Comparison of ENCODE assay signal across 17 cellular contexts in genomic region chr17:7114875-7115614, GRCh38. TPM values are rescaled to one million over a fixed set of nuclear protein-coding genes. Genes with fewer than 3 reads are reported as not detected.
DNase-seq lines count a peak whose midpoint lies in the region; ATAC-seq and TF ChIP-seq lines count a peak whose summit lies in the region.
"Had no signal": no experiment of that assay in that cellular context is flagged by ENCODE, and none has a peak within 500 bp of the region (broad histone marks: within the 10 kb centered on the region; RNA-seq: fewer than 3 reads in every experiment).

No MANE protein-coding gene starts in this region.

- DNase-seq in Right ventricle myocardium inferior (ENCODE audit: missing footprints): no peak
- DNase-seq in cardiac septum (ENCODE audit: low spot score): no peak
- no peak for DNase-seq in lower lobe of right lung
- DNase-seq in aorta: peak in 1 of 2 donors; percentile 57
- no peak for DNase-seq in NCI-H2171 (lab: John Stamatoyannopoulos, UW)
- DNase-seq: activated CD4-positive, alpha-beta T cell treated with anti-CD3 and anti-CD28 coated beads for 48 hours; activated T-cell treated with anti-CD3 and anti-CD28 coated beads, Interleukin-2, amount 50 U/mL, for 4 hours; kidney glomerular epithelial cell; NCI-H146; NCI-H446 treated with DMSO at 0.1 percent for 48 hours had no signal

- H3K9me3 ChIP-seq in lower lobe of right lung: no peaks in the 10 kb centered on the region
- peaks cover 4% of the 10 kb centered on the region for H3K9me3 ChIP-seq in aorta (ENCODE audit: control insufficient read depth, low read length)

- no peak overlapping the region for H3K4me3 ChIP-seq in lower lobe of right lung
- no peak overlapping the region for H3K4me3 ChIP-seq in aorta (ENCODE audit: low read length in 2 of 2)

- 66% methylated on average over 19 of the region's 19 CpGs for WGBS in aorta, 2 donors

- ATAC-seq in Right ventricle myocardium inferior (peak; percentile 68), lower lobe of right lung (peak; percentile 49 to 58), aorta (ENCODE audit: low FRiP score) (peak; percentile 17), GM18517 (IDR thresholded peaks at IDR 0.05; ENCODE audit: unreplicated experiment) (no peak), HG03342 (IDR thresholded peaks at IDR 0.05; ENCODE audit: unreplicated experiment) (no peak)
- ATAC-seq: activated T-cell treated with anti-CD3 and anti-CD28 coated beads, Interleukin-2, amount 50 U/mL, for 4 hours; stimulated activated effector memory CD8-positive, alpha-beta T cell treated with anti-CD3 and anti-CD28 coated beads, Interleukin-12 subunit alpha, Interleukin-12 subunit beta, amount 100 ng/mL, for 72 hours had no signal

- intact Hi-C loops in Right ventricle myocardium inferior (cut with DNase I): no loop called here
- intact Hi-C loops in cardiac septum (cut with DNase I): no loop called here
- intact Hi-C loops in lower lobe of right lung (cut with DNase I): no loop called here
- intact Hi-C loops in aorta (cut with DNase I): no loop called here

- peaks cover 4% of the 10 kb centered on the region for H3K27me3 ChIP-seq in lower lobe of right lung (ENCODE audit: low read depth)
- H3K27me3 ChIP-seq in aorta (ENCODE audit: control insufficient read depth in 1 of 2, insufficient read depth in 2 of 2, low read length in 1 of 2): peaks cover 0 to 2% of the 10 kb centered on the region in 2 donors

- H3K27ac ChIP-seq in angular gyrus (ENCODE audit: low read depth, low read length) (peak overlapping the region; percentile 51), lower lobe of right lung (no peak overlapping the region), aorta (ENCODE audit: low read depth in 1 of 2, low read length in 2 of 2) (no peak overlapping the region)
- H3K27ac ChIP-seq: epithelial cell of prostate had no signal

- H3K4me1 ChIP-seq in lower lobe of right lung (peaks cover 3% of the 10 kb centered on the region), aorta (ENCODE audit: control insufficient read depth in 1 of 2, insufficient read depth in 2 of 2, low read length in 2 of 2) (no peaks in the 10 kb centered on the region)

- no peak for TF ChIP-seq CTCF in lower lobe of right lung (IDR thresholded peaks at IDR 0.05)

- H3K36me3 ChIP-seq in lower lobe of right lung (no peaks in the 10 kb centered on the region), aorta (ENCODE audit: control insufficient read depth in 1 of 2, insufficient read depth in 2 of 2, low read length in 1 of 2) (no peaks in the 10 kb centered on the region)

RNA-seq across cellular contexts. Expression of gene ASGR2, which starts 0.4 kb away (rescaled TPM):
- total RNA-seq in Right ventricle myocardium inferior (0.46 TPM), cardiac septum (0.24 TPM), lower lobe of right lung (1.3 TPM), aorta (1 to 10 TPM in 1 of 2 donors, under 1 TPM in 1; 0.75 to 1.6 TPM)
- polyA plus RNA-seq in aorta: under 1 TPM in 1 of 2 donors, not detected in 1; 0.15 TPM
- total RNA-seq: T-helper 1 cell treated with Interleukin-12 subunit alpha and Interleukin-12 subunit beta and Interleukin-4 antibody, amounts not matched to agents 30 ng/mL and 1 ng/mL, for 36 hours had no signal
- polyA plus RNA-seq: neural cell had no signal

RNA-seq across cellular contexts. Expression of gene CLEC10A, which starts 35.0 kb away (rescaled TPM):
- total RNA-seq in Right ventricle myocardium inferior: 5.4 TPM
- total RNA-seq in cardiac septum: 3.0 TPM
- 7.7 TPM for total RNA-seq in lower lobe of right lung
- total RNA-seq in aorta: 10 to 100 TPM in 1 of 2 donors, 1 to 10 TPM in 1; 7.7 to 29.1 TPM
- 1 to 10 TPM; 1.9 to 2.4 TPM for polyA plus RNA-seq in aorta
- total RNA-seq: activated T-cell treated with anti-CD3 and anti-CD28 coated beads, Interleukin-2, amount 50 U/mL, for 4 hours; T-helper 1 cell treated with Interleukin-12 subunit alpha and Interleukin-12 subunit beta and Interleukin-4 antibody, amounts not matched to agents 30 ng/mL and 1 ng/mL, for 36 hours had no signal
- polyA plus RNA-seq: neural cell had no signal

Comparison
In these comparisons a context has a peak if more than half of its experiments do, and no peak if none do; other contexts are left out.
1. ATAC-seq: peak in Right ventricle myocardium inferior (single experiment), lower lobe of right lung (2 of 2) and aorta (single experiment); none in GM18517 (single experiment) and HG03342 (single experiment).